ENCODE assay signal across 13 cellular contexts in the genomic region with DNA sequence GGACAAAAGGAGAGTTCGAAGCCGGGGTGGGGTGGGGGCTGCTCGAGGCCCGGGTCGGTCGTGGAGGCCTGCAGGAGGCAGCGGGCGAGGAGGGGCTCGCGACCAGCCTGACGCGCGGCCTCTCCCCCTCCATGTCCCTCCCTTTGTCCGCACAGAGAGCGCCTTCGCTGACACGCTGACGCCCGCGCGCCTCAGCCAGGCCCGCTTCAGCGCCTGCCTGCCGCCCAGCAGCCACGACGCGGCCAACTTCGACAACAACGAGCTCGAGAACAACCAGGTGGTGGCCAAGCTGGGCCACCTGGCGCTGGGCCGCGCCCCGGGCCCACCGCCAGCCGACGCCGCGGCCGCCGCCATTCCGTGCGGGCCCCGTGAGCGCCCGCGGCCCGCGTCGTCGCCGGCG. TPM values are rescaled to one million over a fixed set of nuclear protein-coding genes. Genes with fewer than 3 reads are reported as not detected.
A peak's percentile ranks its signal among the peaks of the same experiment; 100 is the strongest.
DNase-seq lines count a peak whose midpoint lies in the region; ATAC-seq and TF ChIP-seq lines count a peak whose summit lies in the region.
"Had no signal": no experiment of that assay in that cellular context is flagged by ENCODE, and none has a peak within 500 bp of the region (broad histone marks: within the 10 kb centered on the region; RNA-seq: fewer than 3 reads in every experiment).

No MANE protein-coding gene starts in this region.

- H3K4me1 ChIP-seq in mesenchymal stem cell (ENCODE audit: control insufficient read depth, insufficient read depth, low read depth, low read length) (peaks cover 12% of the 10 kb centered on the region), heart left ventricle (peaks cover 0 to 72% (median 44%) of the 10 kb centered on the region in 12 donors), uterus (no peaks in the 10 kb centered on the region)

- peaks cover 25% of the 10 kb centered on the region for H3K27me3 Mint-ChIP-seq in activated CD8-positive, alpha-beta memory T cell treated with anti-CD3 and anti-CD28 coated beads, Interleukin-2, amount 10 ng/mL, durations not matched to agents 7 days and 5 days
- peaks cover 6% of the 10 kb centered on the region for H3K27me3 Mint-ChIP-seq in activated naive CD8-positive, alpha-beta T cell treated with anti-CD3 and anti-CD28 coated beads for 36 hours
- peaks cover 37% of the 10 kb centered on the region for H3K27me3 Mint-ChIP-seq in type B pancreatic cell

- no peak overlapping the region for H4K91ac ChIP-seq in mesenchymal stem cell (ENCODE audit: low read length)

- CTCF ChIA-PET in activated CD8-positive, alpha-beta memory T cell treated with anti-CD3 and anti-CD28 coated beads, Interleukin-2, amount 10 ng/mL, durations not matched to agents 7 days and 5 days (lab: Charles Lee): interaction anchor here (1.6 to 3.2 kb wide), 2 partner anchors 15 to 17 kb away, joined by 3 to 19 read pairs; no protein-coding TSS in a partner anchor

- H2BK15ac ChIP-seq in mesenchymal stem cell (ENCODE audit: low read depth, poor library complexity, severe bottlenecking): no peak overlapping the region

- peak overlapping the region in 1 of 2 experiments; percentile 19 for H2BK12ac ChIP-seq in mesenchymal stem cell (ENCODE audit: low read length in 2 of 2)

- H3K18ac ChIP-seq in mesenchymal stem cell (ENCODE audit: low read depth in 1 of 2, low read length in 2 of 2): peak overlapping the region in 1 of 2 experiments; percentile 63

- H3K9ac ChIP-seq in mesenchymal stem cell (ENCODE audit: low read length): no peak overlapping the region

- no peaks in the 10 kb centered on the region for H3K9me3 Mint-ChIP-seq in activated CD8-positive, alpha-beta memory T cell treated with anti-CD3 and anti-CD28 coated beads, Interleukin-2, amount 10 ng/mL, durations not matched to agents 7 days and 5 days (ENCODE audit: low read depth)
- peaks cover 4% of the 10 kb centered on the region for H3K9me3 Mint-ChIP-seq in activated naive CD8-positive, alpha-beta T cell treated with anti-CD3 and anti-CD28 coated beads for 36 hours
- peaks cover 10% of the 10 kb centered on the region for H3K9me3 Mint-ChIP-seq in type B pancreatic cell

- no peak for DNase-seq in activated CD8-positive, alpha-beta memory T cell treated with anti-CD3 and anti-CD28 coated beads, Interleukin-2, amount 10 ng/mL, durations not matched to agents 7 days and 5 days
- DNase-seq in activated CD8-positive, alpha-beta memory T cell treated with anti-CD3 and anti-CD28 coated beads, Interleukin-2, amount 50 U/mL, for 4 hours: no peak
- DNase-seq in activated naive CD8-positive, alpha-beta T cell treated with anti-CD3 and anti-CD28 coated beads for 36 hours: no peak
- DNase-seq in mesenchymal stem cell (no peak), type B pancreatic cell (ENCODE audit: extremely low spot score, unreplicated experiment) (no peak), heart left ventricle (no peak), AG20443 (ENCODE audit: low spot score) (no peak), uterus (no peak)
- DNase-seq: foreskin melanocyte, GOT3, IMR-90, NCI-H2081 treated with DMSO at 0.1 percent for 48 hours, upper lobe of right lung had no signal

- H3K79me1 ChIP-seq in mesenchymal stem cell (replicated peaks; ENCODE audit: low read length, poor library complexity, severe bottlenecking): no peaks in the 10 kb centered on the region

- H3K4me1 Mint-ChIP-seq in activated CD8-positive, alpha-beta memory T cell treated with anti-CD3 and anti-CD28 coated beads, Interleukin-2, amount 10 ng/mL, durations not matched to agents 7 days and 5 days: peaks cover 9% of the 10 kb centered on the region
- H3K4me1 Mint-ChIP-seq in activated naive CD8-positive, alpha-beta T cell treated with anti-CD3 and anti-CD28 coated beads for 36 hours: peaks cover 7% of the 10 kb centered on the region
- peaks cover 20% of the 10 kb centered on the region for H3K4me1 Mint-ChIP-seq in type B pancreatic cell (ENCODE audit: unreplicated experiment)

- H3K27me3 ChIP-seq in mesenchymal stem cell (ENCODE audit: control insufficient read depth in 1 of 2, insufficient read depth in 1 of 2, low read length in 2 of 2) (peaks cover 15 to 20% of the 10 kb centered on the region in 2 experiments), heart left ventricle (no peaks in the 10 kb centered on the region), uterus (no peaks in the 10 kb centered on the region)
- H3K27me3 ChIP-seq: upper lobe of right lung had no signal

- no peak overlapping the region for H3K27ac Mint-ChIP-seq in activated CD8-positive, alpha-beta memory T cell treated with anti-CD3 and anti-CD28 coated beads, Interleukin-2, amount 10 ng/mL, durations not matched to agents 7 days and 5 days
- H3K27ac Mint-ChIP-seq in activated naive CD8-positive, alpha-beta T cell treated with anti-CD3 and anti-CD28 coated beads for 36 hours: peak overlapping the region; percentile 39
- no peak overlapping the region for H3K27ac Mint-ChIP-seq in type B pancreatic cell

- no peak overlapping the region for H3K27ac ChIP-seq in mesenchymal stem cell (ENCODE audit: low read length, poor library complexity, severe bottlenecking)
- no peak overlapping the region for H3K27ac ChIP-seq in heart left ventricle
- H3K27ac ChIP-seq in uterus: no peak overlapping the region
- H3K27ac ChIP-seq: upper lobe of right lung had no signal

- TF ChIP-seq CTCF in type B pancreatic cell (conservative IDR thresholded peaks at IDR 0.05): no peak
- no peak for TF ChIP-seq CTCF in heart left ventricle (IDR thresholded peaks at IDR 0.05)
- no peak for TF ChIP-seq CTCF in uterus (IDR thresholded peaks at IDR 0.05)

- peak overlapping the region in 1 of 2 experiments; percentile 58 for H3K14ac ChIP-seq in mesenchymal stem cell (ENCODE audit: low read length in 2 of 2)

- H2AK5ac ChIP-seq in mesenchymal stem cell (ENCODE audit: low read length, severe bottlenecking): no peak overlapping the region

- H3K4me3 Mint-ChIP-seq in activated CD8-positive, alpha-beta memory T cell treated with anti-CD3 and anti-CD28 coated beads, Interleukin-2, amount 10 ng/mL, durations not matched to agents 7 days and 5 days: peak overlapping the region; percentile 27
- H3K4me3 Mint-ChIP-seq in activated naive CD8-positive, alpha-beta T cell treated with anti-CD3 and anti-CD28 coated beads for 36 hours: peak overlapping the region; percentile 29
- peak overlapping the region; percentile 46 for H3K4me3 Mint-ChIP-seq in type B pancreatic cell

- no peak overlapping the region for H3K23ac ChIP-seq in mesenchymal stem cell (ENCODE audit: low read length in 2 of 2)

- H3K9me3 ChIP-seq in mesenchymal stem cell (ENCODE audit: control insufficient read depth, low read length) (no peaks in the 10 kb centered on the region), heart left ventricle (no peaks in the 10 kb centered on the region), uterus (no peaks in the 10 kb centered on the region)
- H3K9me3 ChIP-seq: upper lobe of right lung had no signal

- no peak for ATAC-seq in activated CD8-positive, alpha-beta memory T cell treated with anti-CD3 and anti-CD28 coated beads, Interleukin-2, amount 10 ng/mL, durations not matched to agents 7 days and 5 days
- ATAC-seq in heart left ventricle: no peak

- H3K36me3 ChIP-seq in mesenchymal stem cell (ENCODE audit: control insufficient read depth in 1 of 2, insufficient read depth in 2 of 2, low read depth in 1 of 2, low read length in 2 of 2): peaks cover 0 to 10% of the 10 kb centered on the region in 2 experiments
- peaks cover 0 to 59% (median 38%) of the 10 kb centered on the region in 9 donors for H3K36me3 ChIP-seq in heart left ventricle
- no peaks in the 10 kb centered on the region for H3K36me3 ChIP-seq in uterus
- H3K36me3 ChIP-seq: upper lobe of right lung had no signal

- no peak overlapping the region for H2BK120ac ChIP-seq in mesenchymal stem cell (ENCODE audit: low read depth, low read length)

- H3K4me3 ChIP-seq in mesenchymal stem cell (ENCODE audit: insufficient read depth in 1 of 2, low read depth in 1 of 2, low read length in 2 of 2) (no peak overlapping the region), heart left ventricle (no peak overlapping the region), uterus (no peak overlapping the region)
- H3K4me3 ChIP-seq: upper lobe of right lung had no signal

- H3K4me2 ChIP-seq in mesenchymal stem cell (ENCODE audit: low read length, poor library complexity, severe bottlenecking): no peak overlapping the region

- peaks cover 3% of the 10 kb centered on the region for H3K36me3 Mint-ChIP-seq in activated CD8-positive, alpha-beta memory T cell treated with anti-CD3 and anti-CD28 coated beads, Interleukin-2, amount 10 ng/mL, durations not matched to agents 7 days and 5 days
- H3K36me3 Mint-ChIP-seq in activated naive CD8-positive, alpha-beta T cell treated with anti-CD3 and anti-CD28 coated beads for 36 hours: no peaks in the 10 kb centered on the region
- peaks cover 21% of the 10 kb centered on the region for H3K36me3 Mint-ChIP-seq in type B pancreatic cell

- no peak overlapping the region for H2BK5ac ChIP-seq in mesenchymal stem cell (ENCODE audit: low read depth, low read length, poor library complexity, severe bottlenecking)

- WGBS in mesenchymal stem cell: 44% methylated on average over 35 of the region's 53 CpGs
- 78 to 85% (median 83%) methylated on average over 44 to 53 of the region's 53 CpGs for WGBS in heart left ventricle, 4 donors

- peak overlapping the region; percentile 55 for H2AFZ ChIP-seq in mesenchymal stem cell (ENCODE audit: low read depth, low read length)

- no peak for TF ChIP-seq POLR2A in heart left ventricle (IDR thresholded peaks at IDR 0.05)
- TF ChIP-seq POLR2A in uterus (IDR thresholded peaks at IDR 0.05): no peak

- H4K8ac ChIP-seq in mesenchymal stem cell (ENCODE audit: low read length): peak overlapping the region; percentile 25

- peak overlapping the region in 1 of 2 experiments; percentile 31 for H3K4ac ChIP-seq in mesenchymal stem cell (ENCODE audit: low read depth in 1 of 2, low read length in 2 of 2)

- intact Hi-C loops in heart left ventricle (cut with DNase I): loop anchor here in 1 of 10 donors (5.0 kb wide), 1 partner anchor 81 kb away; no protein-coding TSS in a partner anchor
- intact Hi-C loops in uterus (cut with DNase I; ENCODE audit: low total_unique reads): no loop called here

RNA-seq across cellular contexts. Expression of a gene that starts 42.2 kb away (rescaled TPM):
- total RNA-seq in activated CD8-positive, alpha-beta memory T cell treated with anti-CD3 and anti-CD28 coated beads, Interleukin-2, amount 10 ng/mL, durations not matched to agents 7 days and 5 days: 1 to 10 TPM in 1 of 2 experiments, under 1 TPM in 1; 0.26 to 1.7 TPM
- total RNA-seq in activated naive CD8-positive, alpha-beta T cell treated with anti-CD3 and anti-CD28 coated beads for 36 hours: under 1 TPM; 0.10 TPM
- 2.0 TPM for polyA plus RNA-seq in mesenchymal stem cell (2013, experiment 1 of 2)
- polyA plus RNA-seq in mesenchymal stem cell (2013, experiment 2 of 2): 1.8 TPM
- total RNA-seq in type B pancreatic cell (ENCODE audit: low replicate concordance): 6.2 and 7.6 TPM in 2 replicates
- 10 to 100 TPM; 16.1 to 47.1 (median 25.8) TPM for total RNA-seq in heart left ventricle
- 10 to 100 TPM; 11.8 to 37.9 TPM for polyA plus RNA-seq in heart left ventricle
- total RNA-seq in uterus: 100 to 1,000 TPM in 1 of 4 donors, 10 to 100 TPM in 3; 51.1 to 136 (median 74.1) TPM
